In genomic region chr1:52659356-52659755, GRCh38 we compare ENCODE assay signal across 10 cellular contexts. TPM values are rescaled to one million over a fixed set of nuclear protein-coding genes. Genes with fewer than 3 reads are reported as not detected.
DNase-seq lines count a peak whose midpoint lies in the region; ATAC-seq and TF ChIP-seq lines count a peak whose summit lies in the region.
"Had no signal": no experiment of that assay in that cellular context is flagged by ENCODE, and none has a peak within 500 bp of the region (broad histone marks: within the 10 kb centered on the region; RNA-seq: fewer than 3 reads in every experiment).

No MANE protein-coding gene starts in this region.

- H3K79me2 ChIP-seq in Karpas-422 (ENCODE audit: low read length) = no peaks in the 10 kb centered on the region

- in situ Hi-C loops in GM13977 (cut with MboI; ENCODE audit: low pct_unique_long_range_greater_than_20kb, low sequenced_read_pairs, unreplicated experiment) = no loop called here

- H4K20me1 ChIP-seq in Karpas-422 (ENCODE audit: insufficient read depth, low read depth, low read length) = no peaks in the 10 kb centered on the region

- no peaks in the 10 kb centered on the region for H3K27me3 ChIP-seq in heart left ventricle
- no peaks in the 10 kb centered on the region for H3K27me3 ChIP-seq in Karpas-422 (ENCODE audit: low read length)

- ATAC-seq in GM21786 (IDR thresholded peaks at IDR 0.05; ENCODE audit: unreplicated experiment) (peak; percentile 72), memory B cell (ENCODE audit: low read depth) (no peak), HG03457 (IDR thresholded peaks at IDR 0.05; ENCODE audit: unreplicated experiment) (no peak), heart left ventricle (no peak)

- POLR2A ChIA-PET in RWPE1 (lab: Yijun Ruan, JAX; ENCODE audit: low non-redundant PET) = no interaction called here

- TF ChIP-seq POLR2A in heart left ventricle (IDR thresholded peaks at IDR 0.05) = no peak

- peak; percentile 65 for DNase-seq in GM13977 (ENCODE audit: low spot score)
- peak; percentile 60 for DNase-seq in RWPE1 (ENCODE audit: low spot score)
- DNase-seq in memory B cell (ENCODE audit: low spot score in 2 of 2) = no peak
- DNase-seq in heart left ventricle = no peak
- DNase-seq in NCI-H146 treated with DMSO at 0.1 percent for 48 hours (lab: John Stamatoyannopoulos, UW; ENCODE audit: unreplicated experiment) = no peak
- DNase-seq in Karpas-422 = no peak
- DNase-seq: NCI-H2081 treated with DMSO at 0.1 percent for 48 hours had no signal

- peak overlapping the region; percentile 51 for H3K27ac Mint-ChIP-seq in memory B cell

- no peak overlapping the region for H3K4me2 ChIP-seq in Karpas-422 (ENCODE audit: low read depth, low read length, poor library complexity, severe bottlenecking)

- no peak overlapping the region for H3K9ac ChIP-seq in Karpas-422 (ENCODE audit: low read length)

- CTCF ChIA-PET in RWPE1 (lab: Yijun Ruan, JAX) = interaction anchor here (0.6 kb wide), 2 partner anchors 26 to 238 kb away, joined by 3 read pairs; no protein-coding TSS in a partner anchor

- intact Hi-C loops in heart left ventricle (cut with DNase I) = no loop called here

- H3K36me3 ChIP-seq in heart left ventricle (no peaks in the 10 kb centered on the region), Karpas-422 (ENCODE audit: insufficient read depth, low read length) (no peaks in the 10 kb centered on the region)

- H3K4me1 ChIP-seq in heart left ventricle = no peaks in the 10 kb centered on the region
- H3K4me1 ChIP-seq in Karpas-422 (ENCODE audit: low read length) = no peaks in the 10 kb centered on the region

- H3K4me3 ChIP-seq in heart left ventricle = no peak overlapping the region
- H3K4me3 ChIP-seq in Karpas-422 (ENCODE audit: low read length) = no peak overlapping the region

- H3K9me2 ChIP-seq in Karpas-422 (replicated peaks; ENCODE audit: insufficient read depth, low read length) = no peaks in the 10 kb centered on the region

- H3K9me3 Mint-ChIP-seq in memory B cell = no peaks in the 10 kb centered on the region

- H3K9me3 ChIP-seq in heart left ventricle = no peaks in the 10 kb centered on the region
- no peaks in the 10 kb centered on the region for H3K9me3 ChIP-seq in Karpas-422 (ENCODE audit: low read length)

- TF ChIP-seq CTCF in GM13977 (IDR thresholded peaks at IDR 0.05; ENCODE audit: extremely low read depth, insufficient read depth, missing control alignments) (no peak), RWPE1 (conservative IDR thresholded peaks at IDR 0.05; ENCODE audit: low read depth) (no peak), heart left ventricle (IDR thresholded peaks at IDR 0.05) (no peak)

- 94 to 97% (median 96%) methylated on average over 3 of the region's 3 CpGs for WGBS in heart left ventricle, 4 donors

- peaks cover 28% of the 10 kb centered on the region for H3K4me1 Mint-ChIP-seq in memory B cell

- H3K27me3 Mint-ChIP-seq in memory B cell = no peaks in the 10 kb centered on the region

- H3K36me3 Mint-ChIP-seq in memory B cell = peaks cover 19% of the 10 kb centered on the region

- H3K27ac ChIP-seq in RWPE1 (no peak overlapping the region), heart left ventricle (no peak overlapping the region), Karpas-422 (ENCODE audit: low read length) (no peak overlapping the region)

- H2AFZ ChIP-seq in Karpas-422 (ENCODE audit: low read length) = no peak overlapping the region

- no peak overlapping the region for H3K4me3 Mint-ChIP-seq in memory B cell

RNA-seq across cellular contexts. Expression of gene SHISAL2A, which starts 26.4 kb away (rescaled TPM):
- total RNA-seq in heart left ventricle = under 1 TPM in 1 of 9 donors, not detected in 8; 0.64 TPM
- polyA plus RNA-seq in heart left ventricle = under 1 TPM in 1 of 2 donors, not detected in 1; 0.08 TPM
- total RNA-seq in Karpas-422 (2014; rRNA removed; shearing (Covaris generic); ENCODE audit: low replicate concordance) = not detected in 2 replicates
- total RNA-seq: lung microvascular endothelial cell had no signal

RNA-seq across cellular contexts. Expression of gene COA7, which starts 38.8 kb away (rescaled TPM):
- 10 to 100 TPM; 10.6 to 19.5 (median 16.3) TPM for total RNA-seq in heart left ventricle
- polyA plus RNA-seq in heart left ventricle = 10 to 100 TPM in 1 of 2 donors, 1 to 10 TPM in 1; 6.4 to 19.3 TPM
- total RNA-seq in Karpas-422 (2014; rRNA removed; shearing (Covaris generic); ENCODE audit: low replicate concordance) = 10.8 and 11.3 TPM in 2 replicates

RNA-seq across cellular contexts. Expression of gene GPX7, which starts 57.2 kb away (rescaled TPM):
- total RNA-seq in heart left ventricle = 10 to 100 TPM in 3 of 9 donors, 1 to 10 TPM in 6; 5.8 to 19.7 (median 8.2) TPM
- 10 to 100 TPM in 1 of 2 donors, 1 to 10 TPM in 1; 8.4 to 20.5 TPM for polyA plus RNA-seq in heart left ventricle
- total RNA-seq in Karpas-422 (2014; rRNA removed; shearing (Covaris generic); ENCODE audit: low replicate concordance) = 90.5 and 90.8 TPM in 2 replicates

Comparison
In these comparisons a context has a peak if more than half of its experiments do, and no peak if none do; other contexts are left out.
1. DNase-seq: peak in GM13977 (single experiment) and RWPE1 (single experiment); none in memory B cell (0 of 2), heart left ventricle (0 of 5), NCI-H146 treated with DMSO at 0.1 percent for 48 hours (single experiment) and Karpas-422 (single experiment).